Comparison of ENCODE assay signal across 16 cellular contexts in the genomic region with DNA sequence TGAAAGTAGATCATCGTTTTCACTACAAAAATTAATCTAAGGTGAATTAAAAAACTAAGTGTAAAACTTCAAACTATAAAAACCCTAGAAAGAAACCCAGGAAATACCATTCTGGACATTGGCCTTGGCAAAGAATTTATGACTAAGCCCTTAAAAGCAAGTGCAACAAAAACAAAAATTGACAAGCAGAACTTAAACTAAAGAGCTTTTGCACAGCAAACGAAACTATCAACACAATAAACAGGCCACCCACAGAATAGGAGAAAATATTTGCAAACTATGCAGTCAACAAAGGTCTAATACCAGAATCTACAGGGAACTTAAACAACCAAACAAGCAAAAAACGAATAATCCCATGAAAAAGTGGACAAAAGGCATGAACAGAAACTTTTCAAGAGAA.
"Had no signal": no experiment of that assay in that cellular context is flagged by ENCODE, and none has a peak within 500 bp of the region (broad histone marks: within the 10 kb centered on the region; RNA-seq: fewer than 3 reads in every experiment).

No MANE protein-coding gene starts in this region.

- H3K9me3 Mint-ChIP-seq: activated T-cell treated with anti-CD3 and anti-CD28 coated beads, Interleukin-2, amount 50 U/mL, for 24 hours; natural killer cell treated with Interleukin-12 subunit alpha and Interleukin-12 subunit beta and Interleukin-15 and Interleukin-18, amount 100 ng/mL, for 72 hours had no signal

- H3K4me3 ChIP-seq: adrenal gland, skin epidermis, suprapubic skin had no signal

- H3K36me3 ChIP-seq: adrenal gland, suprapubic skin had no signal

- H3K27me3 Mint-ChIP-seq: activated T-cell treated with anti-CD3 and anti-CD28 coated beads, Interleukin-2, amount 50 U/mL, for 24 hours; natural killer cell treated with Interleukin-12 subunit alpha and Interleukin-12 subunit beta and Interleukin-15 and Interleukin-18, amount 100 ng/mL, for 72 hours; T-helper 17 cell had no signal

- ATAC-seq: natural killer cell treated with Interleukin-12 subunit alpha and Interleukin-12 subunit beta and Interleukin-15 and Interleukin-18, amount 100 ng/mL, for 72 hours; T-helper 17 cell had no signal

- H3K27ac Mint-ChIP-seq: activated CD4-positive, alpha-beta memory T cell treated with anti-CD3 and anti-CD28 coated beads, Interleukin-2, amount 10 ng/mL, durations not matched to agents 7 days and 5 days; activated T-cell treated with anti-CD3 and anti-CD28 coated beads, Interleukin-2, amount 50 U/mL, for 24 hours; brain; natural killer cell treated with Interleukin-12 subunit alpha and Interleukin-12 subunit beta and Interleukin-15 and Interleukin-18, amount 100 ng/mL, for 72 hours; T-helper 17 cell; type B pancreatic cell had no signal

- H3K4me1 Mint-ChIP-seq: T-helper 17 cell had no signal

- H3K4me1 ChIP-seq: suprapubic skin had no signal

- H3K36me3 Mint-ChIP-seq: brain had no signal

- DNase-seq: activated CD4-positive, alpha-beta memory T cell treated with anti-CD3 and anti-CD28 coated beads, Interleukin-2, amount 10 ng/mL, durations not matched to agents 7 days and 5 days; activated CD4-positive, alpha-beta T cell treated with anti-CD3 and anti-CD28 coated beads for 4 hours; activated naive CD4-positive, alpha-beta T cell treated with anti-CD3 and anti-CD28 coated beads, Interleukin-2, amount 50 U/mL, for 16 hours; activated T-cell treated with anti-CD3 and anti-CD28 coated beads, Interleukin-2, amount 50 U/mL, for 24 hours; adrenal gland; erythroblast; foreskin melanocyte; posterior cingulate gyrus; stimulated activated CD4-positive, alpha-beta T cell treated with anti-CD3 and anti-CD28 coated beads, Interleukin-4, amount 100 ng/mL, for 24 hours; stimulated activated naive CD4-positive, alpha-beta T cell; T-helper 17 cell had no signal

- H3K9me3 ChIP-seq: adrenal gland, suprapubic skin had no signal

- H3K27me3 ChIP-seq: adrenal gland, suprapubic skin had no signal

- H3K4me3 Mint-ChIP-seq: activated CD4-positive, alpha-beta memory T cell treated with anti-CD3 and anti-CD28 coated beads, Interleukin-2, amount 10 ng/mL, durations not matched to agents 7 days and 5 days; activated T-cell treated with anti-CD3 and anti-CD28 coated beads, Interleukin-2, amount 50 U/mL, for 24 hours; brain; natural killer cell treated with Interleukin-12 subunit alpha and Interleukin-12 subunit beta and Interleukin-15 and Interleukin-18, amount 100 ng/mL, for 72 hours; T-helper 17 cell; type B pancreatic cell had no signal
